Comparison of ENCODE assay signal across 8 cellular contexts in the genomic region with DNA sequence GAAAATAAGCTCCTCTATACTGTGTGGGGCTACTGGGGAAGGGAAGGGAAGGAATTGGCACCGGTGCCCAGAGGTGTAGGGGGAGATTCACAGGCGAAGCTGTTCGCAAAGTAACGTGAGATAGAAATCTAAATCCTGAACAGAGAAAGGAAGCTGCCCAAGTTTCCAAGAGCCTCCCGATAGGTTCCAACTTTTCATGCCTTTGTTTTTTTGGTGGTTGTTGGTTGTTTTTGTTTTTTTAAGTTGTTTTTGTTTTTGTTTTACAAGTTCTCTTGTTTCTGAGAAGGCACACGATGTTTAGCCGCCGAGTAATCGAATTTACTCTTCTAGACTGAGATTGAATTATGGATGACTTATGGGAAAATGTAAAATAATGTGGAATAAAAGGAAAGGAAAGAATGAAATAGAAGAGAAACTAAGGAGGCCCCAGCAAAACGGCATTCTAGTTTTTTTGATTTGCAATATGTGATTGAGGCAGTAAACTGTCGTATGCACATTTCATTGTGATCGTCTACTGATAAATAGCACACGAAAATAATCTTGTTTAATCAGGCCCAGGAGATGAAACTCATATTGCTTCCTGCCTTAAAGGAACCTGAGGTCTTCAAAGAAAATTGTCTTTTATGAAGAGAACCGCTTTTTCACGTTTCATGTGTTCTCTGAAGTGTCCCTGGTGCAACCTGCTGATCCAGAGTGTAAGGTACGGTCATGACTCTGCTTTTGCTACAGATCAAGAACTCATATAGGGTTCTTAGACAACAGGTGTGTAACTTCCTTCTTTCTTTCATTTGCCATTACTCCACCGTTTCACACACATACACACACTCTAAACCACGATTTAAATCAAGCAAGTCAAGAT.
DNase-seq lines count a peak whose midpoint lies in the region; ATAC-seq lines count a peak whose summit lies in the region.

No MANE protein-coding gene starts in this region.

- peak overlapping the region; percentile 97 for H3K27ac ChIP-seq in muscle layer of duodenum (ENCODE audit: low read length)

- intact Hi-C loops in dendritic cell treated with granulocyte-macrophage colony-stimulating factor and Interleukin-4, amounts not matched to agents 40 ng/mL and 50 ng/mL, for 4 days (cut with micrococcal nuclease): loop anchor here (5.0 kb wide), 2 partner anchors 86 to 171 kb away; no protein-coding TSS in a partner anchor

- no peaks in the 10 kb centered on the region for H3K9me3 Mint-ChIP-seq in dendritic cell treated with granulocyte-macrophage colony-stimulating factor and Interleukin-4, amounts not matched to agents 40 ng/mL and 50 ng/mL, for 4 days

- H3K9me3 ChIP-seq in muscle layer of duodenum (ENCODE audit: control insufficient read depth in 1 of 2, low read length in 2 of 2): no peaks in the 10 kb centered on the region

- peaks cover 52% of the 10 kb centered on the region for H3K4me1 Mint-ChIP-seq in dendritic cell treated with granulocyte-macrophage colony-stimulating factor and Interleukin-4, amounts not matched to agents 40 ng/mL and 50 ng/mL, for 4 days (ENCODE audit: low read depth)

- ATAC-seq in GM18511 (IDR thresholded peaks at IDR 0.05; ENCODE audit: unreplicated experiment): peak; percentile 5
- no peak for ATAC-seq in HG02884 (IDR thresholded peaks at IDR 0.05; ENCODE audit: unreplicated experiment)
- ATAC-seq in GM21381 (IDR thresholded peaks at IDR 0.05; ENCODE audit: unreplicated experiment): no peak
- no peak for ATAC-seq in HG02763 (IDR thresholded peaks at IDR 0.05; ENCODE audit: unreplicated experiment)

- H3K4me3 Mint-ChIP-seq in dendritic cell treated with granulocyte-macrophage colony-stimulating factor and Interleukin-4, amounts not matched to agents 40 ng/mL and 50 ng/mL, for 4 days: peak overlapping the region; percentile 80

- DNase-seq in NCI-H748 (lab: John Stamatoyannopoulos, UW; ENCODE audit: unreplicated experiment): peak; percentile 22
- DNase-seq in NCI-H128 (lab: John Stamatoyannopoulos, UW; ENCODE audit: unreplicated experiment): no peak

- no peaks in the 10 kb centered on the region for H3K27me3 ChIP-seq in muscle layer of duodenum (ENCODE audit: low read depth, low read length)

- H3K4me3 ChIP-seq in muscle layer of duodenum (ENCODE audit: low read depth in 1 of 2, low read length in 2 of 2): peak overlapping the region; percentile 65 to 87

- H3K36me3 Mint-ChIP-seq in dendritic cell treated with granulocyte-macrophage colony-stimulating factor and Interleukin-4, amounts not matched to agents 40 ng/mL and 50 ng/mL, for 4 days (ENCODE audit: low read depth): peaks cover 20% of the 10 kb centered on the region

- no peaks in the 10 kb centered on the region for H3K36me3 ChIP-seq in muscle layer of duodenum (ENCODE audit: control insufficient read depth in 1 of 2, insufficient read depth in 2 of 2, low read length in 2 of 2)

- H3K4me1 ChIP-seq in muscle layer of duodenum (ENCODE audit: control insufficient read depth in 1 of 2, insufficient read depth in 2 of 2, low read length in 2 of 2): peaks cover 17 to 31% of the 10 kb centered on the region in 2 donors

- H3K27ac Mint-ChIP-seq in dendritic cell treated with granulocyte-macrophage colony-stimulating factor and Interleukin-4, amounts not matched to agents 40 ng/mL and 50 ng/mL, for 4 days: peak overlapping the region; percentile 91

- no peaks in the 10 kb centered on the region for H3K27me3 Mint-ChIP-seq in dendritic cell treated with granulocyte-macrophage colony-stimulating factor and Interleukin-4, amounts not matched to agents 40 ng/mL and 50 ng/mL, for 4 days
